ENCODE assay signal across 1 cellular context in genomic region chr10:125661418-125661941, GRCh38.
TF ChIP-seq lines count a peak whose summit lies in the region.

No MANE protein-coding gene starts in this region.

TF ChIP-seq in K562, 482 proteins besides CTCF, POLR2A, EP300 and RAD21:
- no peak for TF ChIP-seq POU5F1 (IDR thresholded peaks at IDR 0.05; ENCODE audit: borderline replicate concordance, low read depth, low read length, partially characterized antibody)
- TF ChIP-seq E2F6 (IDR thresholded peaks at IDR 0.05; ENCODE audit: borderline replicate concordance in 1 of 2, extremely low read depth in 1 of 2, insufficient read depth in 1 of 2, insufficient read length in 1 of 2, low read depth in 1 of 2, low read length in 1 of 2, poor library complexity in 1 of 2, severe bottlenecking in 1 of 2), result peak in 1 of 2 experiments; percentile 21
